ENCODE assay signal across 8 cellular contexts in the genomic region with DNA sequence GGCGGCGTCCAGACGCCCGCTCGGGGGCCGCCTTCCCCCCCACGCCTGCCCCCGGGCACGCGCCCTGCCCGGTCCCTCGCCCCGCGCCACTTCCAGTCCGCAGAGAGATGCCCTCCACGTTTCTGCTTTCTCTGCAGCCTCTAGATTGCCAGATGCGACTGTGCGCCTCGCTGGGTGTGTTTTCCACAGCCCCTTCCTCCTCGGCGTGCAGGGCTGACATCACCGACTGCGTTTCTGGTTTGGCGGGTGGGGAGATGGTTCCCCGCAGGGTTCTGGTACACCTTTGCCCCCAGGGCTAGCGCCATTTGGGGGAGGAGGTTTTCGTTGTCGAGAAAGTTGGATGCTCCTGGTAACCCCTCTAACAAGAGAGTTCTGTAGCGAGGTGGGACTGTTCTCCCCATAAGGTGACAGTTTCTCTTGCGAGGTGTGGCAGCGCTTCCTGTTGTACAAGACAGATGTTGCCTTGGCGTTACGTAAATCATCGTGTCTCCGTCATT. TPM values are rescaled to one million over a fixed set of nuclear protein-coding genes. Genes with fewer than 3 reads are reported as not detected.
A peak's percentile ranks its signal among the peaks of the same experiment; 100 is the strongest.
DNase-seq lines count a peak whose midpoint lies in the region; ATAC-seq, FAIRE-seq and TF ChIP-seq lines count a peak whose summit lies in the region.

No MANE protein-coding gene starts in this region.

- peak overlapping the region; percentile 97 for H3K4me3 Mint-ChIP-seq in endothelial cell (ENCODE audit: unreplicated experiment)

- TF ChIP-seq EP300 in stomach (IDR thresholded peaks at IDR 0.05) = no peak

- no peaks in the 10 kb centered on the region for H3K9me3 ChIP-seq in stomach

- intact Hi-C loops in stomach (cut with DNase I; ENCODE audit: low total_unique reads) = no loop called here

- H3K4me3 ChIP-seq in stomach = peak overlapping the region; percentile 91 to 99 (median 97)

- H3K9me3 Mint-ChIP-seq in endothelial cell (ENCODE audit: unreplicated experiment) = no peaks in the 10 kb centered on the region

- H3K36me3 Mint-ChIP-seq in endothelial cell (ENCODE audit: low read depth, unreplicated experiment) = peaks cover 39% of the 10 kb centered on the region

- peak; percentile 83 for FAIRE-seq in GM12892 (lab: Jason Lieb, UNC)

- peaks cover 41% of the 10 kb centered on the region for H3K4me1 Mint-ChIP-seq in endothelial cell (ENCODE audit: unreplicated experiment)

- TF ChIP-seq POLR2A in GM12892 (IDR thresholded peaks at IDR 0.05; ENCODE audit: low read depth, low read length) = no peak
- no peak for TF ChIP-seq POLR2A in stomach (IDR thresholded peaks at IDR 0.05)

- TF ChIP-seq CTCF in endothelial cell (IDR thresholded peaks at IDR 0.05; ENCODE audit: unreplicated experiment) = no peak
- TF ChIP-seq CTCF in stomach (IDR thresholded peaks at IDR 0.05) = no peak

- 0 to 3% (median 1%) methylated on average over 10 to 35 of the region's 35 CpGs for WGBS in stomach, 5 donors

- H3K27me3 ChIP-seq in stomach = no peaks in the 10 kb centered on the region

- peak; percentile 11 for ATAC-seq in HG02623 (IDR thresholded peaks at IDR 0.05; ENCODE audit: unreplicated experiment)

- peak overlapping the region; percentile 90 to 98 (median 94) for H3K27ac ChIP-seq in stomach

- H3K27me3 Mint-ChIP-seq in endothelial cell (ENCODE audit: unreplicated experiment) = peaks cover 9% of the 10 kb centered on the region

- peaks cover 31 to 34% (median 33%) of the 10 kb centered on the region in 4 donors for H3K36me3 ChIP-seq in stomach

- peak overlapping the region; percentile 86 for H3K27ac Mint-ChIP-seq in endothelial cell (ENCODE audit: unreplicated experiment)

- peaks cover 31 to 61% (median 45%) of the 10 kb centered on the region in 4 donors for H3K4me1 ChIP-seq in stomach

- DNase-seq in GM12892 (ENCODE audit: insufficient read length) (no peak), NCI-H446 treated with DMSO at 0.1 percent for 48 hours (lab: John Stamatoyannopoulos, UW) (peak; percentile 32), endothelial cell (ENCODE audit: low spot score) (no peak), myocyte (ENCODE audit: low read depth) (peak; percentile 49), stomach (peak; percentile 44), DMS153 (lab: John Stamatoyannopoulos, UW) (no peak)
- DNase-seq in activated CD8-positive, alpha-beta memory T cell treated with anti-CD3 and anti-CD28 coated beads for 24 hours = peak; percentile 84

RNA-seq across cellular contexts. Expression of gene CALM1, which starts 1.5 kb away (rescaled TPM):
- 180 TPM for polyA plus RNA-seq in GM12892 (2012; ENCODE audit: missing spikeins)
- total RNA-seq in endothelial cell (ENCODE audit: unreplicated experiment) (634 TPM), myocyte (694 and 961 TPM in 2 replicates), stomach (1,000 to 10,000 TPM in 1 of 5 donors, 100 to 1,000 TPM in 4; 213 to 1,126 (median 441) TPM)
- 302 TPM for polyA plus RNA-seq in myocyte (2012)
- polyA plus RNA-seq in stomach = 100 to 1,000 TPM; 278 to 342 (median 327) TPM

Comparison
In these comparisons a context has a peak if more than half of its experiments do, and no peak if none do; other contexts are left out.
1. DNase-seq: peak in NCI-H446 treated with DMSO at 0.1 percent for 48 hours (single experiment), activated CD8-positive, alpha-beta memory T cell treated with anti-CD3 and anti-CD28 coated beads for 24 hours (single experiment), myocyte (single experiment) and stomach (single experiment); none in GM12892 (single experiment), endothelial cell (single experiment) and DMS153 (single experiment).